In the genomic region with DNA sequence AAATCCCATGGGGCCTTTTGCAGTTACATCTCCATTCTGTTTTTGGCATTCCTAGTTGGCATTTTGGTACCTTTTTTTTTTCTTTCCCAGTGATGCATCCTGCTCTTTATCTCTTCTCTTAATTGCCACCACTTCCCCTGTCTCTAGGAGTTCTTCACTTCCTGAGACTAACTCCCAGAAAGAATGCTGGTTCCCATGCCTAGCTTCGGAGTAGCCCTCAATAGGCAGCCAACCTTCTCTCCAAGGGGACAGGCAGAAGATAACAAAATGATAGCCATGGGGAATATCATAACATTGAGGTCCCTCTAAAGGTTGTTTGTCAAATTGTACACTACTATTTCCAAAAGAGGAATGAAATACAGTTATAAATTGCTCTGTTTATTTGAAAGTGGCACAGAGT, we compare ENCODE assay signal across 27 cellular contexts.
"Had no signal": no experiment of that assay in that cellular context is flagged by ENCODE, and none has a peak within 500 bp of the region (broad histone marks: within the 10 kb centered on the region; RNA-seq: fewer than 3 reads in every experiment).

No MANE protein-coding gene starts in this region.

- H3K27ac ChIP-seq: lower lobe of right lung, neutrophil, ovary, skin epidermis, suprapubic skin, thoracic aorta, tibial artery, upper lobe of right lung had no signal

- H3K27ac Mint-ChIP-seq: naive thymus-derived CD8-positive, alpha-beta T cell; progenitor cell of endocrine pancreas; stimulated activated naive B cell treated with anti-CD40 and anti-IgM and Interleukin-4, amounts not matched to agents 10 μg/mL and 1 μg/mL and 100 μg/mL, for 72 hours had no signal

- H3K4me3 ChIP-seq: heart left ventricle, lower lobe of right lung, ovary, skin epidermis, suprapubic skin, thoracic aorta, tibial artery, upper lobe of right lung had no signal

- H3K27me3 Mint-ChIP-seq: progenitor cell of endocrine pancreas; stimulated activated naive B cell treated with anti-CD40 and anti-IgM and Interleukin-4, amounts not matched to agents 10 μg/mL and 1 μg/mL and 100 μg/mL, for 72 hours had no signal

- H3K36me3 Mint-ChIP-seq: naive thymus-derived CD8-positive, alpha-beta T cell had no signal

- DNase-seq: glutamatergic neuron; heart left ventricle; hippocampal formation; kidney; lower lobe of right lung; mammary epithelial cell; naive thymus-derived CD8-positive, alpha-beta T cell; occipital lobe; ovary; right cardiac atrium; stimulated activated CD4-positive, alpha-beta T cell treated with anti-CD3 and anti-CD28 coated beads, Interleukin-12 subunit alpha, Interleukin-12 subunit beta, amount 100 ng/mL, for 4 hours; stimulated activated CD4-positive, alpha-beta T cell treated with anti-CD3 and anti-CD28 coated beads, Interleukin-15, amount 100 ng/mL, for 24 hours; stimulated activated CD4-positive, alpha-beta T cell treated with anti-CD3 and anti-CD28 coated beads, Interleukin-2, amount 100 ng/mL, for 24 hours; stimulated activated CD4-positive, alpha-beta T cell treated with anti-CD3 and anti-CD28 coated beads, Interleukin-4, amount 100 ng/mL, for 1 hour; stimulated activated naive B cell treated with anti-CD40 and anti-IgM and Interleukin-4, amounts not matched to agents 10 μg/mL and 1 μg/mL and 100 μg/mL, for 72 hours; stimulated activated naive CD8-positive, alpha-beta T cell treated with anti-CD3 and anti-CD28 coated beads, Interleukin-15, Interleukin-2, amounts not matched to agents 100 U/mL and 50 U/mL, for 24 hours; tibial artery; trophoblast cell; upper lobe of right lung had no signal

- H3K4me3 Mint-ChIP-seq: naive thymus-derived CD8-positive, alpha-beta T cell; nephron; neural crest cell; stimulated activated naive B cell treated with anti-CD40 and anti-IgM and Interleukin-4, amounts not matched to agents 10 μg/mL and 1 μg/mL and 100 μg/mL, for 72 hours had no signal

- H3K36me3 ChIP-seq: heart left ventricle, lower lobe of right lung, neutrophil, ovary, suprapubic skin, thoracic aorta, tibial artery, upper lobe of right lung had no signal

- ATAC-seq: heart left ventricle; lower lobe of right lung; naive thymus-derived CD8-positive, alpha-beta T cell; right cardiac atrium; sciatic nerve; stimulated activated naive B cell treated with anti-CD40 and anti-IgM and Interleukin-4, amounts not matched to agents 10 μg/mL and 1 μg/mL and 100 μg/mL, for 72 hours; stimulated activated naive CD8-positive, alpha-beta T cell treated with anti-CD3 and anti-CD28 coated beads, Interleukin-15, Interleukin-2, amounts not matched to agents 100 U/mL and 50 U/mL, for 24 hours; upper lobe of right lung had no signal

- H3K9me3 ChIP-seq: lower lobe of right lung, neutrophil, ovary, suprapubic skin, upper lobe of right lung had no signal

- H3K4me1 Mint-ChIP-seq: naive thymus-derived CD8-positive, alpha-beta T cell; neural crest cell; stimulated activated naive B cell treated with anti-CD40 and anti-IgM and Interleukin-4, amounts not matched to agents 10 μg/mL and 1 μg/mL and 100 μg/mL, for 72 hours had no signal

- H3K27me3 ChIP-seq: heart left ventricle, neutrophil, ovary, suprapubic skin, tibial artery, upper lobe of right lung had no signal

- H3K4me1 ChIP-seq: lower lobe of right lung, suprapubic skin, upper lobe of right lung had no signal
